Comparison of ENCODE assay signal across 8 cellular contexts in genomic region chr3:53493618-53493996, GRCh38. TPM values are rescaled to one million over a fixed set of nuclear protein-coding genes. Genes with fewer than 3 reads are reported as not detected.
DNase-seq lines count a peak whose midpoint lies in the region; ATAC-seq and TF ChIP-seq lines count a peak whose summit lies in the region.

No MANE protein-coding gene starts in this region.

- peaks cover 11% of the 10 kb centered on the region for H3K4me1 Mint-ChIP-seq in activated CD8-positive, alpha-beta T cell treated with anti-CD3 and anti-CD28 coated beads for 36 hours (ENCODE audit: low read depth)
- H3K4me1 Mint-ChIP-seq in activated CD8-positive, alpha-beta T cell treated with anti-CD3 and anti-CD28 coated beads, Interleukin-2, amount 10 ng/mL, durations not matched to agents 7 days and 5 days (ENCODE audit: low read depth): peaks cover 9% of the 10 kb centered on the region
- peaks cover 7% of the 10 kb centered on the region for H3K4me1 Mint-ChIP-seq in central memory CD8-positive, alpha-beta T cell

- peak overlapping the region; percentile 94 for H3K4me2 ChIP-seq in mesenchymal stem cell (ENCODE audit: low read length, poor library complexity, severe bottlenecking)

- no peak for TF ChIP-seq POLR2A in thyroid gland (IDR thresholded peaks at IDR 0.05)

- no peak for DNase-seq in activated CD8-positive, alpha-beta T cell treated with anti-CD3 and anti-CD28 coated beads for 36 hours
- no peak for DNase-seq in activated CD8-positive, alpha-beta T cell treated with anti-CD3 and anti-CD28 coated beads, Interleukin-2, amount 10 ng/mL, durations not matched to agents 7 days and 5 days
- no peak for DNase-seq in central memory CD8-positive, alpha-beta T cell (ENCODE audit: low spot score in 2 of 2)
- DNase-seq in mesenchymal stem cell (no peak), thyroid gland (no peak), NCI-H2227 treated with DMSO at 0.1 percent for 48 hours (lab: John Stamatoyannopoulos, UW) (no peak), pons (ENCODE audit: low spot score) (no peak), activated gamma-delta T cell (lab: John Stamatoyannopoulos, UW) (no peak)

- no peaks in the 10 kb centered on the region for H3K9me3 Mint-ChIP-seq in activated CD8-positive, alpha-beta T cell treated with anti-CD3 and anti-CD28 coated beads for 36 hours
- H3K9me3 Mint-ChIP-seq in activated CD8-positive, alpha-beta T cell treated with anti-CD3 and anti-CD28 coated beads, Interleukin-2, amount 10 ng/mL, durations not matched to agents 7 days and 5 days (ENCODE audit: insufficient read depth): no peaks in the 10 kb centered on the region
- H3K9me3 Mint-ChIP-seq in central memory CD8-positive, alpha-beta T cell: no peaks in the 10 kb centered on the region

- no peak overlapping the region for H3K14ac ChIP-seq in mesenchymal stem cell (ENCODE audit: low read length in 2 of 2)

- no peaks in the 10 kb centered on the region for H3K79me1 ChIP-seq in mesenchymal stem cell (replicated peaks; ENCODE audit: low read length, poor library complexity, severe bottlenecking)

- peaks cover 45 to 84% of the 10 kb centered on the region in 2 experiments for H3K27me3 ChIP-seq in mesenchymal stem cell (ENCODE audit: control insufficient read depth in 1 of 2, insufficient read depth in 1 of 2, low read length in 2 of 2)
- no peaks in the 10 kb centered on the region for H3K27me3 ChIP-seq in thyroid gland

- no peak overlapping the region for H3K18ac ChIP-seq in mesenchymal stem cell (ENCODE audit: low read depth in 1 of 2, low read length in 2 of 2)

- H2BK120ac ChIP-seq in mesenchymal stem cell (ENCODE audit: low read depth, low read length): no peak overlapping the region

- no peak overlapping the region for H4K91ac ChIP-seq in mesenchymal stem cell (ENCODE audit: low read length)

- no peak overlapping the region for H2BK15ac ChIP-seq in mesenchymal stem cell (ENCODE audit: low read depth, poor library complexity, severe bottlenecking)

- H3K36me3 ChIP-seq in mesenchymal stem cell (ENCODE audit: control insufficient read depth in 1 of 2, insufficient read depth in 2 of 2, low read depth in 1 of 2, low read length in 2 of 2): no peaks in the 10 kb centered on the region
- no peaks in the 10 kb centered on the region for H3K36me3 ChIP-seq in thyroid gland

- no peak overlapping the region for H2AK5ac ChIP-seq in mesenchymal stem cell (ENCODE audit: low read length, severe bottlenecking)

- no peak overlapping the region for H4K8ac ChIP-seq in mesenchymal stem cell (ENCODE audit: low read length)

- H3K23ac ChIP-seq in mesenchymal stem cell (ENCODE audit: low read length in 2 of 2): no peak overlapping the region

- peak overlapping the region in 1 of 2 experiments; percentile 59 for H3K4me3 ChIP-seq in mesenchymal stem cell (ENCODE audit: insufficient read depth in 1 of 2, low read depth in 1 of 2, low read length in 2 of 2)
- H3K4me3 ChIP-seq in thyroid gland (replicated peaks in 1 of 3): peak overlapping the region; percentile 43 to 76 (median 63)

- peak overlapping the region; percentile 17 for H3K4me3 Mint-ChIP-seq in activated CD8-positive, alpha-beta T cell treated with anti-CD3 and anti-CD28 coated beads for 36 hours
- H3K4me3 Mint-ChIP-seq in activated CD8-positive, alpha-beta T cell treated with anti-CD3 and anti-CD28 coated beads, Interleukin-2, amount 10 ng/mL, durations not matched to agents 7 days and 5 days: no peak overlapping the region
- peak overlapping the region; percentile 38 for H3K4me3 Mint-ChIP-seq in central memory CD8-positive, alpha-beta T cell

- H3K9me3 ChIP-seq in mesenchymal stem cell (ENCODE audit: control insufficient read depth, low read length) (no peaks in the 10 kb centered on the region), thyroid gland (no peaks in the 10 kb centered on the region)

- no peak overlapping the region for H3K27ac Mint-ChIP-seq in activated CD8-positive, alpha-beta T cell treated with anti-CD3 and anti-CD28 coated beads for 36 hours
- no peak overlapping the region for H3K27ac Mint-ChIP-seq in activated CD8-positive, alpha-beta T cell treated with anti-CD3 and anti-CD28 coated beads, Interleukin-2, amount 10 ng/mL, durations not matched to agents 7 days and 5 days
- H3K27ac Mint-ChIP-seq in central memory CD8-positive, alpha-beta T cell (ENCODE audit: low read depth): no peak overlapping the region

- peaks cover 57% of the 10 kb centered on the region for H3K27me3 Mint-ChIP-seq in activated CD8-positive, alpha-beta T cell treated with anti-CD3 and anti-CD28 coated beads for 36 hours
- H3K27me3 Mint-ChIP-seq in activated CD8-positive, alpha-beta T cell treated with anti-CD3 and anti-CD28 coated beads, Interleukin-2, amount 10 ng/mL, durations not matched to agents 7 days and 5 days (ENCODE audit: low read depth): peaks cover 65% of the 10 kb centered on the region
- peaks cover 81% of the 10 kb centered on the region for H3K27me3 Mint-ChIP-seq in central memory CD8-positive, alpha-beta T cell

- no peak overlapping the region for H2AFZ ChIP-seq in mesenchymal stem cell (ENCODE audit: low read depth, low read length)

- POLR2A ChIA-PET in activated CD8-positive, alpha-beta T cell treated with anti-CD3 and anti-CD28 coated beads for 36 hours (lab: Charles Lee): no interaction called here
- POLR2A ChIA-PET in activated CD8-positive, alpha-beta T cell treated with anti-CD3 and anti-CD28 coated beads, Interleukin-2, amount 10 ng/mL, durations not matched to agents 7 days and 5 days (lab: Charles Lee): no interaction called here

- H3K4me1 ChIP-seq in mesenchymal stem cell (ENCODE audit: control insufficient read depth, insufficient read depth, low read depth, low read length) (peaks cover 21% of the 10 kb centered on the region), thyroid gland (peaks cover 9% of the 10 kb centered on the region in 2 donors)

- no peak overlapping the region for H2BK5ac ChIP-seq in mesenchymal stem cell (ENCODE audit: low read depth, low read length, poor library complexity, severe bottlenecking)

- no peak for TF ChIP-seq CTCF in activated CD8-positive, alpha-beta T cell treated with anti-CD3 and anti-CD28 coated beads for 36 hours (IDR thresholded peaks at IDR 0.05)
- TF ChIP-seq CTCF in thyroid gland (IDR thresholded peaks at IDR 0.05): no peak

- intact Hi-C loops in activated CD8-positive, alpha-beta T cell treated with anti-CD3 and anti-CD28 coated beads for 36 hours (cut with micrococcal nuclease): loop anchor here (5.0 kb wide), 1 partner anchor 196 kb away; no protein-coding TSS in a partner anchor
- intact Hi-C loops in thyroid gland (cut with DNase I): no loop called here

- no peak overlapping the region for H2BK12ac ChIP-seq in mesenchymal stem cell (ENCODE audit: low read length in 2 of 2)

- no peak overlapping the region for H3K27ac ChIP-seq in mesenchymal stem cell (ENCODE audit: low read length, poor library complexity, severe bottlenecking)
- H3K27ac ChIP-seq in thyroid gland: peak overlapping the region; percentile 31 to 64 (median 56)

- ATAC-seq in activated CD8-positive, alpha-beta T cell treated with anti-CD3 and anti-CD28 coated beads for 36 hours: no peak
- no peak for ATAC-seq in activated CD8-positive, alpha-beta T cell treated with anti-CD3 and anti-CD28 coated beads, Interleukin-2, amount 10 ng/mL, durations not matched to agents 7 days and 5 days
- no peak for ATAC-seq in central memory CD8-positive, alpha-beta T cell (replicated peaks; ENCODE audit: extremely low read depth, poor library complexity, severe bottlenecking)

- no peak overlapping the region for H3K9ac ChIP-seq in mesenchymal stem cell (ENCODE audit: low read length)

- WGBS in mesenchymal stem cell: 8% methylated on average over 5 of the region's 15 CpGs
- WGBS in thyroid gland, 2 donors: 14% methylated on average over 3 to 15 of the region's 15 CpGs

- H3K4ac ChIP-seq in mesenchymal stem cell (ENCODE audit: low read depth in 1 of 2, low read length in 2 of 2): no peak overlapping the region

- H3K36me3 Mint-ChIP-seq in activated CD8-positive, alpha-beta T cell treated with anti-CD3 and anti-CD28 coated beads for 36 hours (ENCODE audit: low read depth): no peaks in the 10 kb centered on the region
- H3K36me3 Mint-ChIP-seq in activated CD8-positive, alpha-beta T cell treated with anti-CD3 and anti-CD28 coated beads, Interleukin-2, amount 10 ng/mL, durations not matched to agents 7 days and 5 days (ENCODE audit: low read depth): peaks cover 2% of the 10 kb centered on the region
- H3K36me3 Mint-ChIP-seq in central memory CD8-positive, alpha-beta T cell (ENCODE audit: insufficient read depth): peaks cover 2% of the 10 kb centered on the region

- CTCF ChIA-PET in activated CD8-positive, alpha-beta T cell treated with anti-CD3 and anti-CD28 coated beads for 36 hours (lab: Charles Lee): no interaction called here
- CTCF ChIA-PET in activated CD8-positive, alpha-beta T cell treated with anti-CD3 and anti-CD28 coated beads, Interleukin-2, amount 10 ng/mL, durations not matched to agents 7 days and 5 days (lab: Charles Lee): no interaction called here

RNA-seq across cellular contexts. Expression of gene CACNA1D, which starts 0.8 kb away (rescaled TPM):
- not detected for total RNA-seq in activated CD8-positive, alpha-beta T cell treated with anti-CD3 and anti-CD28 coated beads for 36 hours
- under 1 TPM; 0.31 to 0.32 TPM for total RNA-seq in activated CD8-positive, alpha-beta T cell treated with anti-CD3 and anti-CD28 coated beads, Interleukin-2, amount 10 ng/mL, durations not matched to agents 7 days and 5 days
- not detected for polyA plus RNA-seq in mesenchymal stem cell (2013, experiment 1 of 2)
- not detected for polyA plus RNA-seq in mesenchymal stem cell (2013, experiment 2 of 2)
- 10 to 100 TPM in 3 of 4 donors, 1 to 10 TPM in 1; 7.1 to 46.1 (median 27.3) TPM for total RNA-seq in thyroid gland

Comparison
In these comparisons a context has a peak if more than half of its experiments do, and no peak if none do; other contexts are left out.
1. RNA of gene CACNA1D, which starts 0.8 kb away (total RNA-seq): 7.1 to 46.1 TPM in thyroid gland; 0.31 to 0.32 TPM in activated CD8-positive, alpha-beta T cell treated with anti-CD3 and anti-CD28 coated beads, Interleukin-2, amount 10 ng/mL, durations not matched to agents 7 days and 5 days and not detected in activated CD8-positive, alpha-beta T cell treated with anti-CD3 and anti-CD28 coated beads for 36 hours; every median in the first group is over 4 times any median in the second.